In genomic region chr11:119371778-119372182, GRCh38 we compare ENCODE assay signal across 9 cellular contexts. TPM values are rescaled to one million over a fixed set of nuclear protein-coding genes. Genes with fewer than 3 reads are reported as not detected.
DNase-seq lines count a peak whose midpoint lies in the region; ATAC-seq and TF ChIP-seq lines count a peak whose summit lies in the region.
"Had no signal": no experiment of that assay in that cellular context is flagged by ENCODE, and none has a peak within 500 bp of the region (broad histone marks: within the 10 kb centered on the region; RNA-seq: fewer than 3 reads in every experiment).

No MANE protein-coding gene starts in this region.

- H3K9me3 ChIP-seq in heart right ventricle: no peaks in the 10 kb centered on the region
- no peaks in the 10 kb centered on the region for H3K9me3 ChIP-seq in tibial nerve
- no peaks in the 10 kb centered on the region for H3K9me3 ChIP-seq in CD4-positive, alpha-beta memory T cell (ENCODE audit: control insufficient read depth in 1 of 2, low read length in 2 of 2)

- H3K27me3 ChIP-seq in heart right ventricle (peaks cover 0 to 8% (median 0%) of the 10 kb centered on the region in 7 donors), tibial nerve (peaks cover 0 to 3% of the 10 kb centered on the region in 2 donors)
- H3K27me3 ChIP-seq in CD4-positive, alpha-beta memory T cell (ENCODE audit: insufficient read depth, low read length): peaks cover 7% of the 10 kb centered on the region

- peaks cover 7 to 20% (median 13%) of the 10 kb centered on the region in 4 donors for H3K4me1 Mint-ChIP-seq in CD4-positive, alpha-beta memory T cell

- H3K4me3 Mint-ChIP-seq in CD4-positive, alpha-beta memory T cell: no peak overlapping the region

- H3K4me3 ChIP-seq in heart right ventricle: peak overlapping the region in 1 of 10 donors; percentile 11
- H3K4me3 ChIP-seq in tibial nerve: no peak overlapping the region
- H3K4me3 ChIP-seq in CD4-positive, alpha-beta memory T cell (ENCODE audit: low read length in 2 of 2): no peak overlapping the region

- H3K36me3 ChIP-seq in heart right ventricle (no peaks in the 10 kb centered on the region), tibial nerve (no peaks in the 10 kb centered on the region)
- no peaks in the 10 kb centered on the region for H3K36me3 ChIP-seq in CD4-positive, alpha-beta memory T cell (ENCODE audit: insufficient read depth, low read length)

- H3K27ac Mint-ChIP-seq in CD4-positive, alpha-beta memory T cell: peak overlapping the region in 3 of 7 donors; percentile 23 to 63 (median 24)

- ATAC-seq in heart right ventricle (peak in 5 of 8 donors; percentile 9 to 33 (median 26)), GM21528 (IDR thresholded peaks at IDR 0.05; ENCODE audit: low FRiP score, unreplicated experiment) (no peak)

- peak in 6 of 9 donors; percentile 21 to 41 (median 33) for TF ChIP-seq CTCF in heart right ventricle (IDR thresholded peaks at IDR 0.05)
- TF ChIP-seq CTCF in tibial nerve (IDR thresholded peaks at IDR 0.05): peak in 4 of 5 experiments; percentile 11 to 29 (median 21)

- intact Hi-C loops in heart right ventricle (cut with DNase I): loop anchor here in 3 of 10 donors (1.0 to 5.0 kb wide), 2 partner anchors 14 to 34 kb away; no protein-coding TSS in a partner anchor
- intact Hi-C loops in CD4-positive, alpha-beta memory T cell (cut with micrococcal nuclease): no loop called here

- H3K9me3 Mint-ChIP-seq in CD4-positive, alpha-beta memory T cell: no peaks in the 10 kb centered on the region

- H3K27me3 Mint-ChIP-seq in CD4-positive, alpha-beta memory T cell: peaks cover 10 to 23% of the 10 kb centered on the region in 2 donors

- H3K4me1 ChIP-seq in heart right ventricle (peaks cover 36 to 100% (median 86%) of the 10 kb centered on the region in 9 donors), tibial nerve (peaks cover 0 to 100% (median 66%) of the 10 kb centered on the region in 4 donors)
- peaks cover 24% of the 10 kb centered on the region for H3K4me1 ChIP-seq in CD4-positive, alpha-beta memory T cell (ENCODE audit: insufficient read depth, low read length)

- CTCF ChIA-PET in CD4-positive, alpha-beta memory T cell (lab: Charles Lee; ENCODE audit: partially characterized antibody): interaction anchor here (1.6 to 2.0 kb wide), 3 partner anchors 9 to 33 kb away, joined by 4 to 17 read pairs (median 5); partner anchors contain the start of gene USP2

- no peak for TF ChIP-seq EP300 in tibial nerve (IDR thresholded peaks at IDR 0.05)

- 50 to 51% methylated on average over 8 of the region's 8 CpGs for WGBS in heart right ventricle, 2 donors
- 34 to 43% methylated on average over 8 of the region's 8 CpGs for WGBS in tibial nerve, 2 donors

- POLR2A ChIA-PET in CD4-positive, alpha-beta memory T cell (lab: Charles Lee; ENCODE audit: partially characterized antibody): no interaction called here

- H3K27ac ChIP-seq in heart right ventricle: peak overlapping the region in 9 of 10 donors; percentile 79 to 98 (median 89)
- peak overlapping the region in 3 of 4 donors; percentile 31 to 96 (median 60) for H3K27ac ChIP-seq in tibial nerve
- no peak overlapping the region for H3K27ac ChIP-seq in CD4-positive, alpha-beta memory T cell (ENCODE audit: low read depth, low read length)

- no peak for TF ChIP-seq POLR2A in tibial nerve (IDR thresholded peaks at IDR 0.05)

- peak; percentile 40 for DNase-seq in SIG-M5 treated with dmso at 0.1 percent for 504 hours (lab: John Stamatoyannopoulos, UW; ENCODE audit: unreplicated experiment)
- no peak for DNase-seq in SIG-M5 (lab: John Stamatoyannopoulos, UW)
- DNase-seq in RPMI7951 (ENCODE audit: low read depth): peak; percentile 24
- DNase-seq in heart right ventricle: peak in 1 of 2 donors; percentile 57
- DNase-seq in tibial nerve (ENCODE audit: low spot score in 2 of 2): no peak
- DNase-seq in CD4-positive, alpha-beta memory T cell: no peak
- DNase-seq in activated CD4-positive, alpha-beta T cell treated with anti-CD3 and anti-CD28 coated beads for 1 hour: no peak
- DNase-seq: Calu3 had no signal

- no peaks in the 10 kb centered on the region for H3K36me3 Mint-ChIP-seq in CD4-positive, alpha-beta memory T cell

RNA-seq across cellular contexts. Expression of gene USP2, which starts 9.7 kb away (rescaled TPM):
- total RNA-seq in RPMI7951 (2014; rRNA removed; shearing (Covaris generic)): 0.24 and 0.49 TPM in 2 replicates
- total RNA-seq in heart right ventricle (100 to 1,000 TPM in 9 of 10 donors, 10 to 100 TPM in 1; 87.0 to 183 (median 136) TPM), tibial nerve (10 to 100 TPM in 2 of 4 donors, 1 to 10 TPM in 2; 2.1 to 18.4 (median 11.6) TPM)
- polyA plus RNA-seq in heart right ventricle: 10 to 100 TPM; 42.0 to 64.9 TPM
- total RNA-seq in CD4-positive, alpha-beta memory T cell: under 1 TPM; 0.17 to 0.22 TPM
- under 1 TPM in 1 of 2 donors, not detected in 1; 0.21 TPM for polyA plus RNA-seq in CD4-positive, alpha-beta memory T cell

RNA-seq across cellular contexts. Expression of gene MFRP, which starts 25.3 kb away (rescaled TPM):
- total RNA-seq in RPMI7951 (2014; rRNA removed; shearing (Covaris generic)): not detected in 2 replicates
- not detected for total RNA-seq in heart right ventricle
- polyA plus RNA-seq in heart right ventricle: under 1 TPM in 1 of 2 donors, not detected in 1; 0.04 TPM
- total RNA-seq in tibial nerve: under 1 TPM in 1 of 4 donors, not detected in 3; 0.44 TPM
- not detected for total RNA-seq in CD4-positive, alpha-beta memory T cell
- not detected for polyA plus RNA-seq in CD4-positive, alpha-beta memory T cell
- total RNA-seq: Calu3 had no signal

RNA-seq across cellular contexts. Expression of gene C1QTNF5, which starts 31.1 kb away (rescaled TPM):
- 2.3 and 4.4 TPM in 2 replicates for total RNA-seq in RPMI7951 (2014; rRNA removed; shearing (Covaris generic))
- total RNA-seq in heart right ventricle (10 to 100 TPM; 11.4 to 25.1 (median 19.9) TPM), tibial nerve (10 to 100 TPM; 12.5 to 55.2 (median 34.1) TPM)
- 10 to 100 TPM; 32.8 to 35.7 TPM for polyA plus RNA-seq in heart right ventricle
- not detected for total RNA-seq in CD4-positive, alpha-beta memory T cell
- not detected for polyA plus RNA-seq in CD4-positive, alpha-beta memory T cell
- total RNA-seq: Calu3 had no signal

RNA-seq across cellular contexts. Expression of gene RNF26, which starts 37.5 kb away (rescaled TPM):
- total RNA-seq in RPMI7951 (2014; rRNA removed; shearing (Covaris generic)): 9.0 and 9.1 TPM in 2 replicates
- total RNA-seq in heart right ventricle: 10 to 100 TPM; 11.1 to 17.6 (median 13.4) TPM
- polyA plus RNA-seq in heart right ventricle: 10 to 100 TPM in 1 of 2 donors, 1 to 10 TPM in 1; 6.4 to 13.2 TPM
- 10 to 100 TPM; 13.8 to 19.2 (median 15.9) TPM for total RNA-seq in tibial nerve
- 10 to 100 TPM; 17.5 to 18.3 TPM for total RNA-seq in CD4-positive, alpha-beta memory T cell
- 10 to 100 TPM; 33.1 to 50.8 TPM for polyA plus RNA-seq in CD4-positive, alpha-beta memory T cell

RNA-seq across cellular contexts. Expression of gene THY1, which starts 51.2 kb away (rescaled TPM):
- total RNA-seq in RPMI7951 (2014; rRNA removed; shearing (Covaris generic)): 949 and 1,053 TPM in 2 replicates
- 10 to 100 TPM in 2 of 10 donors, 1 to 10 TPM in 6, under 1 TPM in 2; 0.61 to 26.6 (median 5.0) TPM for total RNA-seq in heart right ventricle
- polyA plus RNA-seq in heart right ventricle: 10 to 100 TPM in 1 of 2 donors, under 1 TPM in 1; 0.95 to 18.1 TPM
- 10 to 100 TPM in 2 of 4 donors, under 1 TPM in 1, not detected in 1; 0.63 to 12.9 (median 11.1) TPM for total RNA-seq in tibial nerve
- not detected for total RNA-seq in CD4-positive, alpha-beta memory T cell
- polyA plus RNA-seq in CD4-positive, alpha-beta memory T cell: not detected
- total RNA-seq: Calu3 had no signal

Comparison
In these comparisons a context has a peak if more than half of its experiments do, and no peak if none do; other contexts are left out.
1. DNase-seq: peak in SIG-M5 treated with dmso at 0.1 percent for 504 hours (single experiment) and RPMI7951 (single experiment); none in SIG-M5 (single experiment), tibial nerve (0 of 2), CD4-positive, alpha-beta memory T cell (0 of 5) and activated CD4-positive, alpha-beta T cell treated with anti-CD3 and anti-CD28 coated beads for 1 hour (single experiment).
2. RNA of gene USP2, which starts 9.7 kb away (total RNA-seq): 87.0 to 183 TPM in heart right ventricle; 2.1 to 18.4 TPM in tibial nerve, 0.24 to 0.49 TPM in RPMI7951 and 0.17 to 0.22 TPM in CD4-positive, alpha-beta memory T cell; every median in the first group is over 4 times any median in the second.